In the genomic region with DNA sequence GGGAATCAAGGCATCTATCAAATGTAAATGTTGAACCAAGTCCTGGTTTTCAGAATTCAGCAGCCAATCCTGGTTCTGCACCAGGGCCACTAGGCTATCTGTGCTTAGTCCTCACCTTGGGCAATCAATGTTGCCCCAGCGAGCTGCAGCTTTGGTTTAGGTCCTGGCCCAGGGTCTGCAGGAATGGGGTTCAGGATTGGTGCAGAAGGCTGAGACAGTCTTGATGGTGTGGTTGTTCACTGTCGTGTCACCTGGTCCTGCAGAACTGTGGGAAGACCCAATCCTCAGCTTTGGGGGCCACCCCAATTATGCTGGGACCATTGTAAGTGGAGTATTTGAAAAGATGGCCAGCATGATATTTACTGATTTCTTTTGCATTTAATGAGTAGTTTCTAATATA, we compare ENCODE assay signal across 21 cellular contexts. TPM values are rescaled to one million over a fixed set of nuclear protein-coding genes. Genes with fewer than 3 reads are reported as not detected.
A peak's percentile ranks its signal among the peaks of the same experiment; 100 is the strongest.
DNase-seq lines count a peak whose midpoint lies in the region; ATAC-seq and TF ChIP-seq lines count a peak whose summit lies in the region.
"Had no signal": no experiment of that assay in that cellular context is flagged by ENCODE, and none has a peak within 500 bp of the region (broad histone marks: within the 10 kb centered on the region; RNA-seq: fewer than 3 reads in every experiment).

No MANE protein-coding gene starts in this region.

- peak overlapping the region; percentile 47 for H3K27ac Mint-ChIP-seq in activated T-cell treated with anti-CD3 and anti-CD28 coated beads, Interleukin-2, amount 50 U/mL, for 24 hours
- peak overlapping the region; percentile 2 for H3K27ac Mint-ChIP-seq in CD4-positive, alpha-beta T cell
- H3K27ac Mint-ChIP-seq in effector memory CD8-positive, alpha-beta T cell, result peak overlapping the region; percentile 56 to 81

- intact Hi-C loops in CD4-positive, alpha-beta T cell (cut with DNase I, micrococcal nuclease), result no loop called here

- POLR2A ChIA-PET in CD4-positive, alpha-beta T cell (lab: Charles Lee), result interaction anchor here (1.1 to 1.5 kb wide), 4 partner anchors 9 to 92 kb away, joined by 3 to 5 read pairs (median 4); partner anchors contain the start of genes ADAT1 and GABARAPL2

- no peak overlapping the region for H3K27ac ChIP-seq in CD4-positive, alpha-beta T cell (ENCODE audit: low read depth, low read length)
- H3K27ac ChIP-seq: BLaER1 treated with 17β-estradiol and CSF1 and Interleukin-3, amounts not matched to agents 10 nM and 100 nM had no signal

- peaks cover 80% of the 10 kb centered on the region for H3K36me3 Mint-ChIP-seq in activated T-cell treated with anti-CD3 and anti-CD28 coated beads, Interleukin-2, amount 50 U/mL, for 24 hours (ENCODE audit: low read depth)
- H3K36me3 Mint-ChIP-seq in CD4-positive, alpha-beta T cell (ENCODE audit: low read depth), result peaks cover 56% of the 10 kb centered on the region
- H3K36me3 Mint-ChIP-seq in effector memory CD8-positive, alpha-beta T cell (ENCODE audit: insufficient read depth), result peaks cover 62% of the 10 kb centered on the region

- no peaks in the 10 kb centered on the region for H3K9me3 Mint-ChIP-seq in activated T-cell treated with anti-CD3 and anti-CD28 coated beads, Interleukin-2, amount 50 U/mL, for 24 hours
- no peaks in the 10 kb centered on the region for H3K9me3 Mint-ChIP-seq in CD4-positive, alpha-beta T cell
- no peaks in the 10 kb centered on the region for H3K9me3 Mint-ChIP-seq in effector memory CD8-positive, alpha-beta T cell

- CTCF ChIA-PET in CD4-positive, alpha-beta T cell (lab: Charles Lee), result no interaction called here

- H3K4me3 Mint-ChIP-seq in activated T-cell treated with anti-CD3 and anti-CD28 coated beads, Interleukin-2, amount 50 U/mL, for 24 hours, result no peak overlapping the region
- H3K4me3 Mint-ChIP-seq in CD4-positive, alpha-beta T cell, result no peak overlapping the region
- no peak overlapping the region for H3K4me3 Mint-ChIP-seq in effector memory CD8-positive, alpha-beta T cell

- TF ChIP-seq CTCF in CD4-positive, alpha-beta T cell (IDR thresholded peaks at IDR 0.05), result no peak

- peaks cover 15% of the 10 kb centered on the region for H3K4me1 Mint-ChIP-seq in activated T-cell treated with anti-CD3 and anti-CD28 coated beads, Interleukin-2, amount 50 U/mL, for 24 hours (ENCODE audit: low read depth)
- H3K4me1 Mint-ChIP-seq in CD4-positive, alpha-beta T cell (ENCODE audit: low read depth), result peaks cover 34% of the 10 kb centered on the region
- H3K4me1 Mint-ChIP-seq in effector memory CD8-positive, alpha-beta T cell (ENCODE audit: low read depth in 2 of 2), result peaks cover 26 to 37% of the 10 kb centered on the region in 2 donors

- DNase-seq in activated T-cell treated with anti-CD3 and anti-CD28 coated beads, Interleukin-2, amount 50 U/mL, for 24 hours, result no peak
- DNase-seq in activated T-cell treated with anti-CD3 and anti-CD28 coated beads, Interleukin-2, amount 50 U/mL, for 48 hours, result no peak
- no peak for DNase-seq in CD4-positive, alpha-beta T cell
- no peak for DNase-seq in effector memory CD8-positive, alpha-beta T cell
- DNase-seq in RPMI8226 (no peak), COLO668 (lab: John Stamatoyannopoulos, UW; ENCODE audit: unreplicated experiment) (no peak)
- DNase-seq: 8988T, EL, GF-D8, H7, Kasumi-1, NCI-H1694, NCI-H2081, NCI-H2171, NCI-H345, NCI-H524, NCI-H82 had no signal

- no peaks in the 10 kb centered on the region for H3K9me3 ChIP-seq in CD4-positive, alpha-beta T cell (ENCODE audit: control insufficient read depth, low read length)
- H3K9me3 ChIP-seq: BLaER1 treated with 17β-estradiol and CSF1 and Interleukin-3, amounts not matched to agents 10 nM and 100 nM had no signal

- H3K27me3 ChIP-seq in CD4-positive, alpha-beta T cell (ENCODE audit: control insufficient read depth, insufficient read depth, low read length), result no peaks in the 10 kb centered on the region
- H3K27me3 ChIP-seq: BLaER1 treated with 17β-estradiol and CSF1 and Interleukin-3, amounts not matched to agents 10 nM and 100 nM had no signal

- ATAC-seq in CD4-positive, alpha-beta T cell (ENCODE audit: poor library complexity), result no peak
- ATAC-seq in effector memory CD8-positive, alpha-beta T cell (replicated peaks), result no peak
- ATAC-seq: Panc1, SK-N-SH treated with all-trans-retinoic acid at 6 μM for 48 hours had no signal

- H3K27me3 Mint-ChIP-seq in activated T-cell treated with anti-CD3 and anti-CD28 coated beads, Interleukin-2, amount 50 U/mL, for 24 hours, result no peaks in the 10 kb centered on the region
- H3K27me3 Mint-ChIP-seq in CD4-positive, alpha-beta T cell, result no peaks in the 10 kb centered on the region
- no peaks in the 10 kb centered on the region for H3K27me3 Mint-ChIP-seq in effector memory CD8-positive, alpha-beta T cell

RNA-seq across cellular contexts. Expression of gene TERF2IP, which starts 10.6 kb away (rescaled TPM):
- 100 to 1,000 TPM; 122 to 124 TPM for total RNA-seq in CD4-positive, alpha-beta T cell

RNA-seq across cellular contexts. Expression of gene KARS1, which starts 10.7 kb away (rescaled TPM):
- 100 to 1,000 TPM; 151 to 153 TPM for total RNA-seq in CD4-positive, alpha-beta T cell

RNA-seq across cellular contexts. Expression of gene CPHXL2, which starts 18.6 kb away (rescaled TPM):
- total RNA-seq in CD4-positive, alpha-beta T cell, result not detected
- total RNA-seq: H7, MCF 10A had no signal

RNA-seq across cellular contexts. Expression of gene ADAT1, which starts 35.1 kb away (rescaled TPM):
- total RNA-seq in CD4-positive, alpha-beta T cell, result 10 to 100 TPM; 46.7 to 47.6 TPM

RNA-seq across cellular contexts. Expression of gene DUXB, which starts 43.1 kb away (rescaled TPM):
- not detected for total RNA-seq in CD4-positive, alpha-beta T cell
- total RNA-seq: H7, MCF 10A had no signal

Comparison
In these comparisons a context has a peak if more than half of its experiments do, and no peak if none do; other contexts are left out.
1. H3K27ac Mint-ChIP-seq: peak in every context shown above with its lines; median percentile 68 in effector memory CD8-positive, alpha-beta T cell; 47 in activated T-cell treated with anti-CD3 and anti-CD28 coated beads, Interleukin-2, amount 50 U/mL, for 24 hours; 2 in CD4-positive, alpha-beta T cell.